9 cellular contexts compared by ENCODE assay signal in the genomic region with DNA sequence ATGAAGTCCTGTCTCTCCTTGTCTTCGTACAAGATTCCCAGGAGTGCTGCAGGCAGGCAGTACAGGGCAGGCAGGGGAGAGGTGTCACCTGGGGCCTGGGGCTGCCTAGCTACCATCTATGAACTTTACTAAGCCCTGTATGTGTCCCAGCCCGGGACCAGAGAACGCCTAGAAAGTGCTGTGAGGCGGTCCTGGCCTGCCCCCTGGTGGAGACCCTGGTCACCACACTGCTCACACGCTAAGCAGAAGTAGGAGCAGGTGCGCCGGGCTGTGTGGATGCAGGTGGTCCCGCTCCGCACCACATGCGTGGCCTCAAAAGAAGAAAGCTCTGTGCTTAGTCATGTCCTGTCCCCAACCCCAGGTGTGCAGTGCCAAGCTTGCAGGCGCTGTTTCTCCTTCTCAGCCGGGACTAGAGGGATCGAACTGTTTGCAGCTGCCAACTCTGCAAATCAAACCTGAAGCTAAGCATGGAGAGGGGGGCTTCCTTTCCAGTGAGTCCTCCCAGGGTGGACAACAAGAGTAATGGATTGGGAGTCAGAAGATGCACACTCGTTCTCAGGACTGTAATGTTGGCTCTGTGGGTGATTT. TPM values are rescaled to one million over a fixed set of nuclear protein-coding genes. Genes with fewer than 3 reads are reported as not detected.
DNase-seq lines count a peak whose midpoint lies in the region; ATAC-seq and TF ChIP-seq lines count a peak whose summit lies in the region.
"Not testable (repeated sequence)": the region's sequence is repeated elsewhere in the genome, so short reads cannot be mapped to it uniquely, and the experiment has no call there.
"Had no signal": no experiment of that assay in that cellular context is flagged by ENCODE, and none has a peak within 500 bp of the region (broad histone marks: within the 10 kb centered on the region; RNA-seq: fewer than 3 reads in every experiment).

No MANE protein-coding gene starts in this region.

- H3K4me3 ChIP-seq in GM23338; WERI-Rb-1 (ENCODE audit: low read depth, low read length); right cardiac atrium (ENCODE audit: low read length): not testable (repeated sequence)

- H3K4me1 Mint-ChIP-seq in GM23338: peaks cover 17% of the 10 kb centered on the region
- not testable (repeated sequence) for H3K4me1 Mint-ChIP-seq in MCF 10A (ENCODE audit: insufficient read depth, unreplicated experiment); progenitor cell of endocrine pancreas (ENCODE audit: low read depth)

- TF ChIP-seq CTCF in 22Rv1 (IDR thresholded peaks at IDR 0.05): peak; percentile 66
- peak; percentile 26 to 49 for TF ChIP-seq CTCF in GM23338 (conservative IDR thresholded peaks at IDR 0.05; ENCODE audit: low read depth in 2 of 2)
- 0 out of 2 replicates have a peak, but pooled peaks have one; percentile 11 for TF ChIP-seq CTCF in WERI-Rb-1 (IDR thresholded peaks at IDR 0.05; ENCODE audit: low read depth, low read length)
- peak; percentile 37 for TF ChIP-seq CTCF in MCF 10A (IDR thresholded peaks at IDR 0.05; ENCODE audit: unreplicated experiment)
- TF ChIP-seq CTCF in progenitor cell of endocrine pancreas (IDR thresholded peaks at IDR 0.05; ENCODE audit: unreplicated experiment): peak; percentile 51

- H3K4me2 ChIP-seq in GM23338: not testable (repeated sequence)

- H2AFZ ChIP-seq in GM23338: not testable (repeated sequence)

- H3K27ac Mint-ChIP-seq in GM23338; MCF 10A (ENCODE audit: low read depth, unreplicated experiment); progenitor cell of endocrine pancreas: not testable (repeated sequence)

- CTCF ChIA-PET in MCF 10A (lab: Yijun Ruan, JAX): interaction anchor here (0.6 to 1.4 kb wide), 7 partner anchors 41 to 451 kb away, joined by 3 to 4 read pairs (median 3); no protein-coding TSS in a partner anchor

- H3K27me3 Mint-ChIP-seq in GM23338 (ENCODE audit: insufficient read depth, low read depth, poor library complexity): peaks cover 11% of the 10 kb centered on the region
- peaks cover 12% of the 10 kb centered on the region for H3K27me3 Mint-ChIP-seq in MCF 10A (ENCODE audit: insufficient read depth, unreplicated experiment)
- peaks cover 36% of the 10 kb centered on the region for H3K27me3 Mint-ChIP-seq in progenitor cell of endocrine pancreas

- not testable (repeated sequence) for H3K9me3 ChIP-seq in WERI-Rb-1 (ENCODE audit: severe bottlenecking); right cardiac atrium (ENCODE audit: control insufficient read depth, low read length)

- not testable (repeated sequence) for H3K4me3 Mint-ChIP-seq in GM23338; MCF 10A (ENCODE audit: unreplicated experiment); progenitor cell of endocrine pancreas (ENCODE audit: low read depth)

- BruUV-seq in MCF 10A (replicated peaks; lab: Mats Ljungman, UMichigan): not testable (repeated sequence)

- H3K9me2 ChIP-seq in GM23338 (ENCODE audit: insufficient read depth): not testable (repeated sequence)

- peaks cover 11% of the 10 kb centered on the region; the same call in 1 of the 2 replicates for H3K27me3 ChIP-seq in GM23338 (ENCODE audit: insufficient read depth)
- H3K27me3 ChIP-seq in WERI-Rb-1 (ENCODE audit: insufficient read depth, low read depth, severe bottlenecking); right cardiac atrium (ENCODE audit: control insufficient read depth, insufficient read depth): not testable (repeated sequence)

- intact Hi-C loops in MCF 10A (cut with micrococcal nuclease): loop anchor here (5.0 kb wide), 1 partner anchor 87 kb away; the partner anchor contains the start of gene NUDT8
- intact Hi-C loops in right cardiac atrium (cut with DNase I): not testable (repeated sequence)

- WGBS in right cardiac atrium: 20% methylated on average over 8 of the region's 14 CpGs

- H3K27ac ChIP-seq in 22Rv1; GM23338 (ENCODE audit: low read depth); WERI-Rb-1; right cardiac atrium (ENCODE audit: low read length): not testable (repeated sequence)

- H4K20me1 ChIP-seq in GM23338 (replicated peaks; ENCODE audit: insufficient read depth): not testable (repeated sequence)

- POLR2A ChIA-PET in MCF 10A (lab: Yijun Ruan, JAX): not testable (repeated sequence)

- H3K9me3 Mint-ChIP-seq in GM23338; MCF 10A (ENCODE audit: unreplicated experiment); progenitor cell of endocrine pancreas (ENCODE audit: low read depth): not testable (repeated sequence)

- DNase-seq in GM23338 (ENCODE audit: low spot score); MCF 10A (ENCODE audit: unreplicated experiment): not testable (repeated sequence)
- DNase-seq in WERI-Rb-1: peak; percentile 60
- DNase-seq in activated T-cell treated with anti-CD3 and anti-CD28 coated beads, Interleukin-2, amount 50 U/mL, for 1 hour: peak; percentile 68
- peak; percentile 26 to 70 (median 62) for DNase-seq in right cardiac atrium
- DNase-seq in progenitor cell of endocrine pancreas (ENCODE audit: low spot score, unreplicated experiment): peak; percentile 37
- DNase-seq in stimulated activated CD8-positive, alpha-beta memory T cell treated with anti-CD3 and anti-CD28 coated beads, Interleukin-15, amount 100 ng/mL, for 1 hour (ENCODE audit: low read depth): peak; percentile 20

- H3K79me2 ChIP-seq in GM23338 (replicated peaks; ENCODE audit: insufficient read depth): not testable (repeated sequence)

- H3K36me3 ChIP-seq in GM23338 (ENCODE audit: insufficient read depth); WERI-Rb-1: not testable (repeated sequence)

- not testable (repeated sequence) for H3K4me1 ChIP-seq in GM23338 (ENCODE audit: insufficient read depth); right cardiac atrium (ENCODE audit: control insufficient read depth, insufficient read depth, low read length)

- H3F3A ChIP-seq in GM23338 (replicated peaks; ENCODE audit: low read depth): not testable (repeated sequence)

- ATAC-seq in GM23338, right cardiac atrium: not testable (repeated sequence)

- H3K36me3 Mint-ChIP-seq in GM23338 (ENCODE audit: low read depth); MCF 10A (ENCODE audit: insufficient read depth, unreplicated experiment); progenitor cell of endocrine pancreas (ENCODE audit: insufficient read depth): not testable (repeated sequence)

RNA-seq across cellular contexts. Expression of gene ALDH3B2, which starts 39.6 kb away (rescaled TPM):
- total RNA-seq in GM23338 (2014; rRNA removed; shearing (Covaris generic)): not detected in 2 replicates
- polyA plus RNA-seq in GM23338 (2016; fragmentation: Nextera tagmentation; extraction: Ambion mirVana) (not detected in 2 replicates), right cardiac atrium (not detected)
- total RNA-seq in MCF 10A (2022) (not detected in 2 replicates), right cardiac atrium (not detected), progenitor cell of endocrine pancreas (0.67 and 1.6 TPM in 2 replicates)
- total RNA-seq: sciatic nerve had no signal

Comparison
In these comparisons a context has a peak if more than half of its experiments do, and no peak if none do; other contexts are left out.
1. CTCF ChIP-seq: peak in every context shown above with its lines; median percentile 66 in 22Rv1; 51 in progenitor cell of endocrine pancreas; 38 in GM23338; 37 in MCF 10A; 11 in WERI-Rb-1.